In the genomic region with DNA sequence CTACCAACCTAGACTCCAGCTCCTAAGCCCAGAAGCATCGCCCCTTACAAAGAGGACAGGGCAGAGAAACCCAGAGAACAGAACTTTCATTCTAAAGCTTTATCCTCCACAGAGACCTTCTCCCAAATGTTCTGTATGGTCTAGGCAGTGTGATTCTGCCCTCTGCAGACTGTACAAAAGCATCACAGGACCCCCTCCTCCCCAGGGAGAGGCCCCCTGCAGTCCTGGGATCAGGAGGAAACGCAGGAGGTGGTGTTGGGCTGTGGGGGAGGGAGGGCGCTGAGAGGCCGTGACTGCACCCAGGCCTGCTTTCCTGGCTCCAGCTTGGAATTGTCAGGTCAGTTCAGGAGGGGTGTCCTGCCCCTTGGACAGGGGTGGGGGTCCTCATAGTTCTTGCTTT, we compare ENCODE assay signal across 1 cellular context.
TF ChIP-seq lines count a peak whose summit lies in the region.

No MANE protein-coding gene starts in this region.

TF ChIP-seq in GM23338, 12 proteins besides CTCF, POLR2A, EP300 and RAD21 (continued from another document):
- TF ChIP-seq, protein P1, sequence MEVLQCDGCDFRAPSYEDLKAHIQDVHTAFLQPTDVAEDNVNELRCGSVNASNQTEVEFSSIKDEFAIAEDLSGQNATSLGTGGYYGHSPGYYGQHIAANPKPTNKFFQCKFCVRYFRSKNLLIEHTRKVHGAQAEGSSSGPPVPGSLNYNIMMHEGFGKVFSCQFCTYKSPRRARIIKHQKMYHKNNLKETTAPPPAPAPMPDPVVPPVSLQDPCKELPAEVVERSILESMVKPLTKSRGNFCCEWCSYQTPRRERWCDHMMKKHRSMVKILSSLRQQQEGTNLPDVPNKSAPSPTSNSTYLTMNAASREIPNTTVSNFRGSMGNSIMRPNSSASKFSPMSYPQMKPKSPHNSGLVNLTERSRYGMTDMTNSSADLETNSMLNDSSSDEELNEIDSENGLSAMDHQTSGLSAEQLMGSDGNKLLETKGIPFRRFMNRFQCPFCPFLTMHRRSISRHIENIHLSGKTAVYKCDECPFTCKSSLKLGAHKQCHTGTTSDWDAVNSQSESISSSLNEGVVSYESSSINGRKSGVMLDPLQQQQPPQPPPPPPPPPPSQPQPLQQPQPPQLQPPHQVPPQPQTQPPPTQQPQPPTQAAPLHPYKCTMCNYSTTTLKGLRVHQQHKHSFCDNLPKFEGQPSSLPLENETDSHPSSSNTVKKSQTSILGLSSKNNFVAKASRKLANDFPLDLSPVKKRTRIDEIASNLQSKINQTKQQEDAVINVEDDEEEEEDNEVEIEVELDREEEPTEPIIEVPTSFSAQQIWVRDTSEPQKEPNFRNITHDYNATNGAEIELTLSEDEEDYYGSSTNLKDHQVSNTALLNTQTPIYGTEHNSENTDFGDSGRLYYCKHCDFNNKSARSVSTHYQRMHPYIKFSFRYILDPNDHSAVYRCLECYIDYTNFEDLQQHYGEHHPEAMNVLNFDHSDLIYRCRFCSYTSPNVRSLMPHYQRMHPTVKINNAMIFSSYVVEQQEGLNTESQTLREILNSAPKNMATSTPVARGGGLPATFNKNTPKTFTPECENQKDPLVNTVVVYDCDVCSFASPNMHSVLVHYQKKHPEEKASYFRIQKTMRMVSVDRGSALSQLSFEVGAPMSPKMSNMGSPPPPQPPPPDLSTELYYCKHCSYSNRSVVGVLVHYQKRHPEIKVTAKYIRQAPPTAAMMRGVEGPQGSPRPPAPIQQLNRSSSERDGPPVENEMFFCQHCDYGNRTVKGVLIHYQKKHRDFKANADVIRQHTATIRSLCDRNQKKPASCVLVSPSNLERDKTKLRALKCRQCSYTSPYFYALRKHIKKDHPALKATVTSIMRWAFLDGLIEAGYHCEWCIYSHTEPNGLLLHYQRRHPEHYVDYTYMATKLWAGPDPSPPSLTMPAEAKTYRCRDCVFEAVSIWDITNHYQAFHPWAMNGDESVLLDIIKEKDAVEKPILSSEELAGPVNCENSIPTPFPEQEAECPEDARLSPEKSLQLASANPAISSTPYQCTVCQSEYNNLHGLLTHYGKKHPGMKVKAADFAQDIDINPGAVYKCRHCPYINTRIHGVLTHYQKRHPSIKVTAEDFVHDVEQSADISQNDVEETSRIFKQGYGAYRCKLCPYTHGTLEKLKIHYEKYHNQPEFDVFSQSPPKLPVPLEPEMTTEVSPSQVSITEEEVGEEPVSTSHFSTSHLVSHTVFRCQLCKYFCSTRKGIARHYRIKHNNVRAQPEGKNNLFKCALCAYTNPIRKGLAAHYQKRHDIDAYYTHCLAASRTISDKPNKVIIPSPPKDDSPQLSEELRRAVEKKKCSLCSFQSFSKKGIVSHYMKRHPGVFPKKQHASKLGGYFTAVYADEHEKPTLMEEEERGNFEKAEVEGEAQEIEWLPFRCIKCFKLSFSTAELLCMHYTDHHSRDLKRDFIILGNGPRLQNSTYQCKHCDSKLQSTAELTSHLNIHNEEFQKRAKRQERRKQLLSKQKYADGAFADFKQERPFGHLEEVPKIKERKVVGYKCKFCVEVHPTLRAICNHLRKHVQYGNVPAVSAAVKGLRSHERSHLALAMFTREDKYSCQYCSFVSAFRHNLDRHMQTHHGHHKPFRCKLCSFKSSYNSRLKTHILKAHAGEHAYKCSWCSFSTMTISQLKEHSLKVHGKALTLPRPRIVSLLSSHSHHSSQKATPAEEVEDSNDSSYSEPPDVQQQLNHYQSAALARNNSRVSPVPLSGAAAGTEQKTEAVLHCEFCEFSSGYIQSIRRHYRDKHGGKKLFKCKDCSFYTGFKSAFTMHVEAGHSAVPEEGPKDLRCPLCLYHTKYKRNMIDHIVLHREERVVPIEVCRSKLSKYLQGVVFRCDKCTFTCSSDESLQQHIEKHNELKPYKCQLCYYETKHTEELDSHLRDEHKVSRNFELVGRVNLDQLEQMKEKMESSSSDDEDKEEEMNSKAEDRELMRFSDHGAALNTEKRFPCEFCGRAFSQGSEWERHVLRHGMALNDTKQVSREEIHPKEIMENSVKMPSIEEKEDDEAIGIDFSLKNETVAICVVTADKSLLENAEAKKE (CRISPR knock-in tag; IDR thresholded peaks at IDR 0.05): no peak
- no peak for TF ChIP-seq ZNF114 (CRISPR knock-in tag; IDR thresholded peaks at IDR 0.05)
